16 cellular contexts compared by ENCODE assay signal in genomic region chr2:136966485-136966884, GRCh38.
DNase-seq lines count a peak whose midpoint lies in the region; ATAC-seq and TF ChIP-seq lines count a peak whose summit lies in the region.
"Had no signal": no experiment of that assay in that cellular context is flagged by ENCODE, and none has a peak within 500 bp of the region (broad histone marks: within the 10 kb centered on the region; RNA-seq: fewer than 3 reads in every experiment).

No MANE protein-coding gene starts in this region.

- DNase-seq in brain microvascular endothelial cell (peak; percentile 12), left cardiac atrium (no peak), right cardiac atrium (peak in 2 of 3 donors; percentile 8 to 31), GM19240 (ENCODE audit: insufficient read length, low spot score) (no peak), mucosa of gallbladder (ENCODE audit: low spot score) (no peak)
- DNase-seq: C1 segment of cervical spinal cord; Calu3; CD4-positive, alpha-beta memory T cell; COR-L47; DMS53; DMS79 treated with DMSO at 0.1 percent for 48 hours; GF-D8; GM23248; H7; HCEC 1CT had no signal

- intact Hi-C loops in left cardiac atrium (cut with DNase I) = no loop called here
- intact Hi-C loops in right cardiac atrium (cut with DNase I) = no loop called here

- TF ChIP-seq CTCF in brain microvascular endothelial cell (IDR thresholded peaks at IDR 0.05; ENCODE audit: low read depth, low read length, missing control alignments) = no peak

- H3K9me3 ChIP-seq in right cardiac atrium (ENCODE audit: control insufficient read depth, low read length) = no peaks in the 10 kb centered on the region

- in situ Hi-C loops in brain microvascular endothelial cell (cut with HindIII; ENCODE audit: low pct_ligation_motif_present, low sequenced_read_pairs) = no loop called here

- H3K4me3 ChIP-seq in brain microvascular endothelial cell (ENCODE audit: low read depth, low read length) = no peak overlapping the region
- no peak overlapping the region for H3K4me3 ChIP-seq in right cardiac atrium (ENCODE audit: low read length)
- H3K4me3 ChIP-seq: GM23248 had no signal

- no peaks in the 10 kb centered on the region for H3K36me3 ChIP-seq in brain microvascular endothelial cell (replicated peaks)

- H3K27me3 ChIP-seq in brain microvascular endothelial cell (replicated peaks) (no peaks in the 10 kb centered on the region), right cardiac atrium (ENCODE audit: control insufficient read depth, insufficient read depth) (no peaks in the 10 kb centered on the region)

- H3K4me1 ChIP-seq in right cardiac atrium (ENCODE audit: control insufficient read depth, insufficient read depth, low read length) = peaks cover 2% of the 10 kb centered on the region

- ATAC-seq in left cardiac atrium = peak; percentile 26 to 38
- ATAC-seq in right cardiac atrium = peak; percentile 71 to 84
- ATAC-seq in GM21737 (IDR thresholded peaks at IDR 0.05; ENCODE audit: unreplicated experiment) = no peak

- H3K27ac ChIP-seq in brain microvascular endothelial cell = no peak overlapping the region
- no peak overlapping the region for H3K27ac ChIP-seq in right cardiac atrium (ENCODE audit: low read length)
- H3K27ac ChIP-seq: GM23248 had no signal

- 23% methylated on average over 5 of the region's 5 CpGs for WGBS in right cardiac atrium

Comparison
In these comparisons a context has a peak if more than half of its experiments do, and no peak if none do; other contexts are left out.
1. DNase-seq: peak in brain microvascular endothelial cell (single experiment) and right cardiac atrium (2 of 3); none in left cardiac atrium (single experiment), GM19240 (single experiment) and mucosa of gallbladder (single experiment).